In the genomic region with DNA sequence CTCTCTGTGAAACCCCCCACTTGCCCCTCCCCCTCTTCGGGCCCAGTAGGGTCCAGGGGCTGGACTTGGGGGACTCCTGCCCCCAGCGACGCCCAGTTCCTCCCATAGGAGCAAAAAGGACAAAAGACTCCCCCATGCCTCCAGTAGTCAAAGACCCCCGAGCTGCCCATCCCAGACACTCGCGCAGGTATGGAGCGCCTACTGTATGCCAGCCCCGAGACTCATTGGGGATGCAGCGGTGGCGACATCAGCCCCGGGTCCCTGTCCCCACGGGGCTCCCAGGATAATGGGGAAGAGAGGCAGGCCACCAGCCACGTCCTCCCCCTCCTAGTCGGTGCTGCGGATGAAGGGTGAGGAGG, we compare ENCODE assay signal across 19 cellular contexts. TPM values are rescaled to one million over a fixed set of nuclear protein-coding genes. Genes with fewer than 3 reads are reported as not detected.
A peak's percentile ranks its signal among the peaks of the same experiment; 100 is the strongest.
DNase-seq lines count a peak whose midpoint lies in the region; ATAC-seq and TF ChIP-seq lines count a peak whose summit lies in the region.
"Had no signal": no experiment of that assay in that cellular context is flagged by ENCODE, and none has a peak within 500 bp of the region (broad histone marks: within the 10 kb centered on the region; RNA-seq: fewer than 3 reads in every experiment).

No MANE protein-coding gene starts in this region.

- peak overlapping the region; percentile 66 for H3K4me3 ChIP-seq in H7 (ENCODE audit: insufficient read depth, low read depth, low read length)
- H3K4me3 ChIP-seq in WERI-Rb-1 (ENCODE audit: low read depth, low read length) = peak overlapping the region; percentile 68
- peak overlapping the region; percentile 68 for H3K4me3 ChIP-seq in iPS-15b (ENCODE audit: low read depth, low read length)
- H3K4me3 ChIP-seq in retinal pigment epithelial cell (ENCODE audit: low read length) = peak overlapping the region; percentile 20
- no peak overlapping the region for H3K4me3 ChIP-seq in left lung
- H3K4me3 ChIP-seq: gastroesophageal sphincter had no signal

- H3K9ac ChIP-seq in iPS-15b (ENCODE audit: low read depth, low read length) = no peak overlapping the region

- intact Hi-C loops in left lung (cut with DNase I) = no loop called here

- no peaks in the 10 kb centered on the region for H3K36me3 ChIP-seq in H7 (replicated peaks; ENCODE audit: control insufficient read depth, insufficient read depth, low read length)
- H3K36me3 ChIP-seq in WERI-Rb-1 = no peaks in the 10 kb centered on the region
- H3K36me3 ChIP-seq in iPS-15b (ENCODE audit: control insufficient read depth, insufficient read depth, low read length) = no peaks in the 10 kb centered on the region
- H3K36me3 ChIP-seq in left lung = no peaks in the 10 kb centered on the region
- H3K36me3 ChIP-seq: gastroesophageal sphincter had no signal

- DNase-seq in H7 = no peak
- DNase-seq in WERI-Rb-1 = no peak
- DNase-seq in retinal pigment epithelial cell (ENCODE audit: low read depth) = no peak
- DNase-seq in left lung = no peak
- DNase-seq in activated CD8-positive, alpha-beta memory T cell treated with anti-CD3 and anti-CD28 coated beads, Interleukin-2, amount 50 U/mL, for 4 hours = no peak
- no peak for DNase-seq in NCI-H510A treated with DMSO at 0.1 percent for 48 hours (lab: John Stamatoyannopoulos, UW)
- DNase-seq: DMS153, Kasumi-1, kidney, RPMI8226, T-helper 1 cell had no signal

- H3K9me3 ChIP-seq in WERI-Rb-1 (ENCODE audit: severe bottlenecking) (no peaks in the 10 kb centered on the region), iPS-15b (ENCODE audit: control insufficient read depth, insufficient read depth, low read length) (no peaks in the 10 kb centered on the region), left lung (no peaks in the 10 kb centered on the region)
- H3K9me3 ChIP-seq: gastroesophageal sphincter had no signal

- H3K27ac ChIP-seq in WERI-Rb-1 = peak overlapping the region; percentile 68
- H3K27ac ChIP-seq in left lung = no peak overlapping the region
- H3K27ac ChIP-seq: C4-2B, epithelial cell of prostate, gastroesophageal sphincter had no signal

- ATAC-seq in left lung (no peak), HG03108 (IDR thresholded peaks at IDR 0.05; ENCODE audit: unreplicated experiment) (no peak)
- ATAC-seq: activated T-helper 17 cell treated with anti-CD3 and anti-CD28 coated beads, Interleukin-2, amount 50 U/mL, for 72 hours; gastroesophageal sphincter had no signal

- TF ChIP-seq CTCF in WERI-Rb-1 (IDR thresholded peaks at IDR 0.05; ENCODE audit: low read depth, low read length) (no peak), retinal pigment epithelial cell (conservative IDR thresholded peaks at IDR 0.05; ENCODE audit: low read depth, low read length) (no peak), left lung (IDR thresholded peaks at IDR 0.05) (no peak)

- H3K27me3 ChIP-seq in H7 (ENCODE audit: control insufficient read depth, insufficient read depth, low read length) (no peaks in the 10 kb centered on the region), WERI-Rb-1 (ENCODE audit: insufficient read depth, low read depth, severe bottlenecking) (no peaks in the 10 kb centered on the region), iPS-15b (ENCODE audit: control insufficient read depth, insufficient read depth, low read length) (peaks cover 2% of the 10 kb centered on the region), left lung (peaks cover 0 to 65% of the 10 kb centered on the region in 2 donors)

- peaks cover 2% of the 10 kb centered on the region for H3K4me1 ChIP-seq in iPS-15b (ENCODE audit: control insufficient read depth, insufficient read depth, low read length)
- no peaks in the 10 kb centered on the region for H3K4me1 ChIP-seq in left lung

RNA-seq across cellular contexts. Expression of gene ZNRF4, which starts 18.3 kb away (rescaled TPM):
- total RNA-seq in H7 (2014; rRNA removed; shearing (Covaris generic)) = not detected in 2 replicates
- total RNA-seq in left lung = not detected
- total RNA-seq: activated T-helper 17 cell treated with anti-CD3 and anti-CD28 coated beads, Interleukin-2, amount 50 U/mL, for 72 hours; gastroesophageal sphincter; kidney; occipital lobe; skeletal muscle tissue had no signal

Comparison
In these comparisons a context has a peak if more than half of its experiments do, and no peak if none do; other contexts are left out.
1. H3K4me3 ChIP-seq: peak in H7 (single experiment), WERI-Rb-1 (single experiment), iPS-15b (single experiment) and retinal pigment epithelial cell (single experiment); none in left lung (0 of 2).